7 cellular contexts compared by ENCODE assay signal in the genomic region with DNA sequence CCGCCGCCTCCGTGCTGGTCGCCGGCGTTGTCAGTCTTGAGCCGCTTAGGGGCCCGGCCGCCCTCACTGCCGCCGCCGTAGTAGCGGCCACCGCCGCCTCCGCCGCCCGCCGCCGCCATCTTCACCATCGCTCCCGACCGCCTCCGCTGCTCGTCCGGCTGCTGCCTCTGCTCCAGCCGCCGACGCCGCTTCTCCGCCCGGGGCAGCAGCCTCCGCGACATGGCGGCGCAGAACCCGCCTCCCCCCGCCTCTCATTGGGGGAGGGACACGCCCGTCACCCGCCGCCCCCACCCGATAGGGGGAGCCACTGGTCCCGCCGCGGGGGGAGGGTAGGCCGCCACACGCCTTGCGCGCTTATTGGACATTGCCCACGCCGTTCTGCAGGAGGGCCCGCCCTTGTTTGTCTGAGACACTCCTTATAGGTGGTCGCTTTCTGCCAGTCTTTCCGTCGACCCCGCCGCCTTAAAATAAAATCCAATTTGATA. TPM values are rescaled to one million over a fixed set of nuclear protein-coding genes. Genes with fewer than 3 reads are reported as not detected.
DNase-seq lines count a peak whose midpoint lies in the region; ATAC-seq and TF ChIP-seq lines count a peak whose summit lies in the region.

Gene HNRNPL, minus strand, starts transcription at position 241 of the 485 bp plus-strand sequence. Its CDS starts 20 bp downstream, at position 221.

- intact Hi-C loops in lower lobe of right lung (cut with DNase I), result no loop called here

- no peaks in the 10 kb centered on the region for H3K27me3 ChIP-seq in WERI-Rb-1 (ENCODE audit: insufficient read depth, low read depth, severe bottlenecking)
- H3K27me3 ChIP-seq in lower lobe of right lung (ENCODE audit: low read depth), result no peaks in the 10 kb centered on the region

- TF ChIP-seq CTCF in WERI-Rb-1 (IDR thresholded peaks at IDR 0.05; ENCODE audit: low read depth, low read length) (peak; percentile 42; the same call in 1 of the 2 replicates), choroid plexus epithelial cell (conservative IDR thresholded peaks at IDR 0.05; ENCODE audit: low read depth, low read length) (peak; percentile 52), lower lobe of right lung (IDR thresholded peaks at IDR 0.05) (peak; percentile 54)

- DNase-seq in WERI-Rb-1, result peak; percentile 99
- DNase-seq in choroid plexus epithelial cell (ENCODE audit: low read depth), result no peak
- DNase-seq in lower lobe of right lung, result peak; percentile 99
- DNase-seq in stimulated activated CD8-positive, alpha-beta memory T cell treated with anti-CD3 and anti-CD28 coated beads, Interleukin-7, amount 100 ng/mL, for 4 hours (ENCODE audit: low read depth in 2 of 2), result peak; percentile 99
- no peak for DNase-seq in NCI-H69 (lab: John Stamatoyannopoulos, UW)

- H3K4me3 ChIP-seq in WERI-Rb-1 (ENCODE audit: low read depth, low read length) (peak within 1 kb of the TSS; percentile 74), choroid plexus epithelial cell (ENCODE audit: low read depth, low read length) (peak within 1 kb of the TSS; percentile 75), lower lobe of right lung (peak within 1 kb of the TSS; percentile 83)

- H3K36me3 ChIP-seq in WERI-Rb-1 (peaks cover 46% of the 10 kb centered on the region), lower lobe of right lung (peaks cover 38% of the 10 kb centered on the region)

- peak; percentile 56 for ATAC-seq in GM19035 (IDR thresholded peaks at IDR 0.05; ENCODE audit: unreplicated experiment)
- peak; percentile 38 for ATAC-seq in HG03103 (IDR thresholded peaks at IDR 0.05; ENCODE audit: low read depth, unreplicated experiment)
- ATAC-seq in lower lobe of right lung, result peak; percentile 81 to 91

- H3K9me3 ChIP-seq in WERI-Rb-1 (ENCODE audit: severe bottlenecking) (no peaks in the 10 kb centered on the region), lower lobe of right lung (no peaks in the 10 kb centered on the region)

- H3K27ac ChIP-seq in WERI-Rb-1 (peak within 1 kb of the TSS; percentile 99), lower lobe of right lung (peak within 1 kb of the TSS; percentile 100)

- peaks cover 42% of the 10 kb centered on the region for H3K4me1 ChIP-seq in lower lobe of right lung

RNA-seq across cellular contexts. Expression of gene HNRNPL, which starts in this region (rescaled TPM):
- total RNA-seq in lower lobe of right lung, result 274 TPM

Comparison
In these comparisons a context has a peak if more than half of its experiments do, and no peak if none do; other contexts are left out.
1. DNase-seq: peak in WERI-Rb-1 (single experiment), lower lobe of right lung (single experiment) and stimulated activated CD8-positive, alpha-beta memory T cell treated with anti-CD3 and anti-CD28 coated beads, Interleukin-7, amount 100 ng/mL, for 4 hours (2 of 2); none in choroid plexus epithelial cell (single experiment) and NCI-H69 (single experiment).
2. Peak in every context shown above with its lines, with median percentiles within 50 percentile points of each other: ATAC-seq, H3K4me3 ChIP-seq and CTCF ChIP-seq.